In genomic region chr14:25833341-25834121, GRCh38 we compare ENCODE assay signal across 8 cellular contexts.
DNase-seq lines count a peak whose midpoint lies in the region; ATAC-seq, FAIRE-seq and TF ChIP-seq lines count a peak whose summit lies in the region.

No MANE protein-coding gene starts in this region.

- intact Hi-C loops in left lung (cut with DNase I): no loop called here
- intact Hi-C loops in natural killer cell (cut with micrococcal nuclease): no loop called here

- H3K27me3 ChIP-seq in left lung: no peaks in the 10 kb centered on the region

- H3K9me3 Mint-ChIP-seq in natural killer cell: peaks cover 0 to 2% of the 10 kb centered on the region in 2 donors

- H3K4me3 Mint-ChIP-seq in natural killer cell: no peak overlapping the region

- no peaks in the 10 kb centered on the region for H3K36me3 ChIP-seq in left lung

- DNase-seq in GM13977 (ENCODE audit: low spot score) (no peak), NCI-H146 (lab: John Stamatoyannopoulos, UW) (peak; percentile 85), left lung (no peak), natural killer cell (no peak), HTR-8/SVneo (ENCODE audit: insufficient read length, low spot score) (no peak)
- no peak for DNase-seq in effector CD4-positive, alpha-beta T cell

- ATAC-seq in left lung: peak; percentile 51
- no peak for ATAC-seq in HG03442 (IDR thresholded peaks at IDR 0.05; ENCODE audit: unreplicated experiment)
- ATAC-seq in natural killer cell: no peak

- H3K4me1 ChIP-seq in left lung: no peaks in the 10 kb centered on the region

- TF ChIP-seq CTCF in GM13977 (IDR thresholded peaks at IDR 0.05; ENCODE audit: extremely low read depth, insufficient read depth, missing control alignments) (peak; percentile 27), left lung (IDR thresholded peaks at IDR 0.05) (no peak), natural killer cell (IDR thresholded peaks at IDR 0.05) (no peak)

- H3K36me3 Mint-ChIP-seq in natural killer cell: no peaks in the 10 kb centered on the region

- H3K27ac Mint-ChIP-seq in natural killer cell: no peak overlapping the region

- peak overlapping the region; percentile 40 for H3K27ac ChIP-seq in angular gyrus (ENCODE audit: low read depth, low read length)
- no peak overlapping the region for H3K27ac ChIP-seq in left lung

- in situ Hi-C loops in GM13977 (cut with MboI; ENCODE audit: low pct_unique_long_range_greater_than_20kb, low sequenced_read_pairs, unreplicated experiment): no loop called here

- FAIRE-seq in HTR-8/SVneo (lab: Jason Lieb, UNC): no peak

- no peaks in the 10 kb centered on the region for H3K9me3 ChIP-seq in left lung

- no peak overlapping the region for H3K4me3 ChIP-seq in left lung

- no peaks in the 10 kb centered on the region for H3K27me3 Mint-ChIP-seq in natural killer cell (ENCODE audit: low read depth in 2 of 2)

- no peaks in the 10 kb centered on the region for H3K4me1 Mint-ChIP-seq in natural killer cell
